9 cellular contexts compared by ENCODE assay signal in genomic region chr13:20193142-20193923, GRCh38. TPM values are rescaled to one million over a fixed set of nuclear protein-coding genes. Genes with fewer than 3 reads are reported as not detected.
DNase-seq lines count a peak whose midpoint lies in the region; ATAC-seq, FAIRE-seq and TF ChIP-seq lines count a peak whose summit lies in the region.
"Had no signal": no experiment of that assay in that cellular context is flagged by ENCODE, and none has a peak within 500 bp of the region (broad histone marks: within the 10 kb centered on the region; RNA-seq: fewer than 3 reads in every experiment).

No MANE protein-coding gene starts in this region.

- no peaks in the 10 kb centered on the region for H3K9me2 ChIP-seq in PC-9 (ENCODE audit: insufficient read depth)

- peak overlapping the region; percentile 85 for H3K4me2 ChIP-seq in PC-9

- TF ChIP-seq CTCF in GM06990 (IDR thresholded peaks at IDR 0.05; ENCODE audit: insufficient read depth, low read length, poor library complexity, severe bottlenecking) (no peak), PC-9 (conservative IDR thresholded peaks at IDR 0.05) (no peak), esophagus squamous epithelium (IDR thresholded peaks at IDR 0.05) (no peak), pancreas (IDR thresholded peaks at IDR 0.05) (no peak)

- H4K20me1 ChIP-seq in PC-9 (ENCODE audit: insufficient read depth) = no peaks in the 10 kb centered on the region; the same call in 1 of the 2 replicates

- H3K36me3 ChIP-seq in GM06990 (ENCODE audit: control insufficient read depth, insufficient read depth, low read length) (no peaks in the 10 kb centered on the region), PC-9 (ENCODE audit: low read depth) (peaks cover 11% of the 10 kb centered on the region; the same call in 1 of the 2 replicates), esophagus squamous epithelium (peaks cover 0 to 11% (median 0%) of the 10 kb centered on the region in 3 donors), pancreas (no peaks in the 10 kb centered on the region)

- H3K27me3 ChIP-seq in GM06990 (replicated peaks; ENCODE audit: control insufficient read depth, insufficient read depth, low read length) = no peaks in the 10 kb centered on the region
- no peaks in the 10 kb centered on the region for H3K27me3 ChIP-seq in PC-9 (ENCODE audit: insufficient read depth, low read depth)
- peaks cover 0 to 64% (median 9%) of the 10 kb centered on the region in 4 donors for H3K27me3 ChIP-seq in esophagus squamous epithelium
- peaks cover 0 to 9% (median 0%) of the 10 kb centered on the region in 4 donors for H3K27me3 ChIP-seq in pancreas

- H3K9me3 ChIP-seq in PC-9 (ENCODE audit: insufficient read depth, low read depth) (no peaks in the 10 kb centered on the region), esophagus squamous epithelium (no peaks in the 10 kb centered on the region), pancreas (no peaks in the 10 kb centered on the region)

- H2AFZ ChIP-seq in PC-9 = peak overlapping the region; percentile 96

- intact Hi-C loops in PC-9 (cut with micrococcal nuclease; ENCODE audit: unreplicated experiment) (loop anchor here (10.0 kb wide), 1 partner anchor 731 kb away; no protein-coding TSS in a partner anchor), esophagus squamous epithelium (cut with DNase I) (no loop called here), pancreas (cut with DNase I) (no loop called here)

- 0 to 1% methylated on average over 23 of the region's 54 CpGs for WGBS in esophagus squamous epithelium, 2 donors
- 2% methylated on average over 52 to 54 of the region's 54 CpGs for WGBS in pancreas, 2 donors

- H3K4me3 ChIP-seq in GM06990 (replicated peaks; ENCODE audit: low read depth, low read length) = peak overlapping the region; percentile 60
- peak overlapping the region; percentile 70; the same call in 1 of the 2 replicates for H3K4me3 ChIP-seq in PC-9
- peak overlapping the region; percentile 53 to 80 (median 72) for H3K4me3 ChIP-seq in esophagus squamous epithelium
- H3K4me3 ChIP-seq in pancreas = peak overlapping the region; percentile 36 to 85 (median 60)

- ATAC-seq in pancreas (peak; percentile 19 to 37 (median 27)), HG02642 (IDR thresholded peaks at IDR 0.05; ENCODE audit: poor library complexity, unreplicated experiment) (no peak), GM18867 (IDR thresholded peaks at IDR 0.05; ENCODE audit: unreplicated experiment) (no peak)

- CTCF ChIA-PET in PC-9 (lab: Charles Lee) = no interaction called here

- no peak for FAIRE-seq in pancreas (lab: Jason Lieb, UNC)

- no peak overlapping the region for H3K27ac ChIP-seq in PC-9
- peak overlapping the region; percentile 81 to 92 (median 89) for H3K27ac ChIP-seq in esophagus squamous epithelium
- no peak overlapping the region for H3K27ac ChIP-seq in pancreas

- H3K79me2 ChIP-seq in PC-9 (ENCODE audit: low read depth) = peaks cover 13% of the 10 kb centered on the region; the same call in 1 of the 2 replicates

- no TSS peak for BruUV-seq in PC-9 (replicated peaks; lab: Mats Ljungman, UMichigan)

- peaks cover 16% of the 10 kb centered on the region; the same call in 1 of the 2 replicates for H3F3A ChIP-seq in PC-9 (ENCODE audit: insufficient read depth, low read depth)

- no peak for TF ChIP-seq POLR2A in esophagus squamous epithelium (IDR thresholded peaks at IDR 0.05)

- H3K4me1 ChIP-seq in PC-9 (replicated peaks; ENCODE audit: insufficient read depth) (peaks cover 19% of the 10 kb centered on the region), esophagus squamous epithelium (peaks cover 7 to 93% (median 30%) of the 10 kb centered on the region in 3 donors), pancreas (peaks cover 0 to 5% (median 0%) of the 10 kb centered on the region in 3 donors)

- DNase-seq in GM06990 (ENCODE audit: extremely low read depth, insufficient read length) (no peak), PC-9 (no peak), esophagus squamous epithelium (lab: John Stamatoyannopoulos, UW) (no peak), pancreas (peak in 1 of 6 donors; percentile 63), NCI-H2029 treated with DMSO at 0.1 percent for 48 hours (lab: John Stamatoyannopoulos, UW) (no peak)
- DNase-seq in NK-92 treated with Interleukin-12 subunit alpha and Interleukin-12 subunit beta, amount 100 ng/mL, for 24 hours (lab: John Stamatoyannopoulos, UW) = no peak

- POLR2A ChIA-PET in PC-9 (lab: Charles Lee; ENCODE audit: unreplicated experiment) = no interaction called here

RNA-seq across cellular contexts. Expression of gene GJB2, which starts 0.6 kb away (rescaled TPM):
- total RNA-seq in PC-9 (2021) = 4.2 and 5.5 TPM in 2 replicates
- 1,000 to 10,000 TPM in 2 of 4 donors, 100 to 1,000 TPM in 2; 301 to 1,758 (median 1,011) TPM for total RNA-seq in esophagus squamous epithelium
- total RNA-seq in pancreas = 1 to 10 TPM in 3 of 6 donors, under 1 TPM in 3; 0.51 to 4.5 (median 1.2) TPM
- under 1 TPM; 0.59 to 0.68 TPM for polyA plus RNA-seq in pancreas
- total RNA-seq: dermis microvascular lymphatic vessel endothelial cell had no signal

RNA-seq across cellular contexts. Expression of gene GJA3, which starts 32.5 kb away (rescaled TPM):
- total RNA-seq in PC-9 (2021) (0.15 TPM in 1 of 2 replicates, not detected in the other), esophagus squamous epithelium (1 to 10 TPM in 2 of 4 donors, under 1 TPM in 2; 0.45 to 1.3 (median 1.00) TPM), pancreas (under 1 TPM; 0.03 to 0.15 (median 0.07) TPM)
- under 1 TPM; 0.08 to 0.40 TPM for polyA plus RNA-seq in pancreas

RNA-seq across cellular contexts. Expression of gene GJB6, which starts 38.8 kb away (rescaled TPM):
- total RNA-seq in PC-9 (2021) (not detected in 2 replicates), esophagus squamous epithelium (100 to 1,000 TPM; 147 to 460 (median 386) TPM), pancreas (not detected)
- under 1 TPM; 0.08 to 0.09 TPM for polyA plus RNA-seq in pancreas
- total RNA-seq: dermis microvascular lymphatic vessel endothelial cell had no signal

Comparison
In these comparisons a context has a peak if more than half of its experiments do, and no peak if none do; other contexts are left out.
1. H3K27ac ChIP-seq: peak in esophagus squamous epithelium (4 of 4); none in PC-9 (single experiment) and pancreas (0 of 4).
2. ATAC-seq: peak in pancreas (4 of 4); none in HG02642 (single experiment) and GM18867 (single experiment).
3. RNA of gene GJB2, which starts 0.6 kb away (total RNA-seq): 301 to 1,758 TPM in esophagus squamous epithelium; 4.2 to 5.5 TPM in PC-9 and 0.51 to 4.5 TPM in pancreas; every median in the first group is over 10 times any median in the second.
4. RNA of gene GJB6, which starts 38.8 kb away (total RNA-seq): 147 to 460 TPM in esophagus squamous epithelium; not detected in PC-9 and not detected in pancreas; every median in the first group is over 100 times any median in the second.
5. Peak in every context shown above with its lines, with median percentiles within 50 percentile points of each other: H3K4me3 ChIP-seq.